Comparison of ENCODE assay signal across 21 cellular contexts in the genomic region with DNA sequence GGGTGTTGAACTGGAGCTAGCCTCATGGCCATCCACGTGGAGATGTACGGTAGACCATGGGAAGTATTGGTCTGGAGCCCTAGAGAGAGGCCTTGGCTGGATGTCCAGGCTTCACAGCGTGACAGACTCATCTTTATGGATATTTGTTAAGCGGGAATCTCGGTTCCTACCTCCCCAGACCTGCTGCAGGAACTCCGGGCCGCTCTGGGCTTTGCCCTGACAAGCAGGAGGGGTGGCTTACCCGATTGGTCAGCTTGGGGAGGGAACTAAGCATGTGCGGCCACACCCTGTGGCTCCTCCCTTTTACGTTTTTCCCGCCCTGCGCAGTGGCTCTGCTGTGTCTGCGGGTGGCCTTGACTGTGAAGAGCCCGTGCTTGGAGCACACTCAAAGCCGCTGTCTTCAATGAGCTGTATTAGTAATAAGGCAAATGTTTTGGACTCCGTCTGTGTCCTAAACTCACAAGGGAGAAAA. TPM values are rescaled to one million over a fixed set of nuclear protein-coding genes. Genes with fewer than 3 reads are reported as not detected.
DNase-seq lines count a peak whose midpoint lies in the region; ATAC-seq and TF ChIP-seq lines count a peak whose summit lies in the region.
"Had no signal": no experiment of that assay in that cellular context is flagged by ENCODE, and none has a peak within 500 bp of the region (broad histone marks: within the 10 kb centered on the region; RNA-seq: fewer than 3 reads in every experiment).

No MANE protein-coding gene starts in this region.

- no peak overlapping the region for H3K4me3 Mint-ChIP-seq in endodermal cell
- no peak overlapping the region for H3K4me3 Mint-ChIP-seq in osteocyte (ENCODE audit: unreplicated experiment)

- WGBS in endodermal cell (ENCODE audit: insufficient coverage in 1 of 2, insufficient read length in 1 of 2), 2 experiments, result 94 to 97% methylated on average over 9 to 16 of the region's 16 CpGs

- no peak for TF ChIP-seq POLR2A in NB4 (IDR thresholded peaks at IDR 0.05; ENCODE audit: extremely low read depth, insufficient read length)

- H3K9me3 Mint-ChIP-seq in endodermal cell, result no peaks in the 10 kb centered on the region
- no peaks in the 10 kb centered on the region for H3K9me3 Mint-ChIP-seq in osteocyte (ENCODE audit: unreplicated experiment)

- no peak for ATAC-seq in GM21390 (IDR thresholded peaks at IDR 0.05; ENCODE audit: unreplicated experiment)
- no peak for ATAC-seq in HG03520 (IDR thresholded peaks at IDR 0.05; ENCODE audit: unreplicated experiment)

- H3K27me3 ChIP-seq in endodermal cell (ENCODE audit: control insufficient read depth, insufficient read depth, low read length, poor library complexity, severe bottlenecking), result no peaks in the 10 kb centered on the region
- H3K27me3 ChIP-seq: esophagus squamous epithelium, heart right ventricle, transverse colon had no signal

- H3K27ac Mint-ChIP-seq in endodermal cell (no peak overlapping the region), osteocyte (ENCODE audit: unreplicated experiment) (no peak overlapping the region)
- H3K27ac Mint-ChIP-seq: CD14-positive monocyte had no signal

- H3K27me3 Mint-ChIP-seq in endodermal cell (ENCODE audit: insufficient read depth) (peaks cover 2% of the 10 kb centered on the region), osteocyte (ENCODE audit: unreplicated experiment) (peaks cover 2% of the 10 kb centered on the region)

- H3K4me1 Mint-ChIP-seq in endodermal cell (peaks cover 19% of the 10 kb centered on the region), osteocyte (ENCODE audit: unreplicated experiment) (peaks cover 11% of the 10 kb centered on the region)

- TF ChIP-seq CTCF in NB4 (IDR thresholded peaks at IDR 0.05; ENCODE audit: low read depth, low read length) (no peak), endodermal cell (conservative IDR thresholded peaks at IDR 0.05) (no peak), osteocyte (IDR thresholded peaks at IDR 0.05) (no peak)

- H3K9ac ChIP-seq in endodermal cell (ENCODE audit: extremely low read depth, low read length, poor library complexity, severe bottlenecking), result no peak overlapping the region

- H3K27ac ChIP-seq in endodermal cell (ENCODE audit: low read depth, low read length), result no peak overlapping the region
- H3K27ac ChIP-seq: esophagus squamous epithelium, transverse colon had no signal

- peak; percentile 17 for DNase-seq in activated CD4-positive, alpha-beta T cell treated with anti-CD3 and anti-CD28 coated beads for 48 hours
- DNase-seq in activated CD4-positive, alpha-beta T cell treated with anti-CD3 and anti-CD28 coated beads for 4 hours, result no peak
- DNase-seq in NB4 (ENCODE audit: low read depth) (peak; percentile 19), endodermal cell (peak; percentile 67), osteocyte (ENCODE audit: extremely low spot score, unreplicated experiment) (peak; percentile 77), NCI-H1048 (lab: John Stamatoyannopoulos, UW) (no peak)
- DNase-seq: activated CD4-positive, alpha-beta T cell treated with anti-CD3 and anti-CD28 coated beads, Interleukin-2, amount 50 U/mL, for 4 hours; activated gamma-delta T cell; cortex of kidney; esophagus squamous epithelium; HCEC 1CT; heart right ventricle; NCI-H1105; NCI-H2227 treated with DMSO at 0.1 percent for 48 hours; Right ventricle myocardium superior; stimulated activated CD4-positive, alpha-beta T cell treated with anti-CD3 and anti-CD28 coated beads, Interleukin-4, amount 100 ng/mL, for 4 hours; T-helper 9 cell; transverse colon had no signal

- peaks cover 3% of the 10 kb centered on the region for H3K36me3 ChIP-seq in endodermal cell (ENCODE audit: control insufficient read depth, insufficient read depth, low read length)
- H3K36me3 ChIP-seq: transverse colon had no signal

- H3K9me3 ChIP-seq in endodermal cell (ENCODE audit: control insufficient read depth, low read length), result no peaks in the 10 kb centered on the region
- H3K9me3 ChIP-seq: esophagus squamous epithelium, heart right ventricle, transverse colon had no signal

- H3K4me1 ChIP-seq in endodermal cell (ENCODE audit: control insufficient read depth, insufficient read depth, low read length), result no peaks in the 10 kb centered on the region
- H3K4me1 ChIP-seq: esophagus squamous epithelium, transverse colon had no signal

- H3K36me3 Mint-ChIP-seq in endodermal cell (ENCODE audit: low read depth) (peaks cover 4% of the 10 kb centered on the region), osteocyte (ENCODE audit: unreplicated experiment) (no peaks in the 10 kb centered on the region)

- H3K4me3 ChIP-seq in NB4 (ENCODE audit: low read depth, low read length) (no peak overlapping the region), endodermal cell (ENCODE audit: low read length) (no peak overlapping the region)
- H3K4me3 ChIP-seq: esophagus squamous epithelium, heart right ventricle, transverse colon had no signal

RNA-seq across cellular contexts. Expression of a gene that starts 52.3 kb away (rescaled TPM):
- total RNA-seq in endodermal cell, result 10 to 100 TPM; 23.2 to 34.1 TPM
- 22.2 TPM for polyA plus RNA-seq in endodermal cell (2013, experiment 1 of 2)
- polyA plus RNA-seq in endodermal cell (2013, experiment 2 of 2), result 21.1 TPM
- total RNA-seq in osteocyte, result 15.1 and 17.1 TPM in 2 replicates

Comparison
In these comparisons a context has a peak if more than half of its experiments do, and no peak if none do; other contexts are left out.
1. DNase-seq: peak in activated CD4-positive, alpha-beta T cell treated with anti-CD3 and anti-CD28 coated beads for 48 hours (single experiment), NB4 (single experiment), endodermal cell (single experiment) and osteocyte (single experiment); none in activated CD4-positive, alpha-beta T cell treated with anti-CD3 and anti-CD28 coated beads for 4 hours (0 of 2) and NCI-H1048 (single experiment).